In the genomic region with DNA sequence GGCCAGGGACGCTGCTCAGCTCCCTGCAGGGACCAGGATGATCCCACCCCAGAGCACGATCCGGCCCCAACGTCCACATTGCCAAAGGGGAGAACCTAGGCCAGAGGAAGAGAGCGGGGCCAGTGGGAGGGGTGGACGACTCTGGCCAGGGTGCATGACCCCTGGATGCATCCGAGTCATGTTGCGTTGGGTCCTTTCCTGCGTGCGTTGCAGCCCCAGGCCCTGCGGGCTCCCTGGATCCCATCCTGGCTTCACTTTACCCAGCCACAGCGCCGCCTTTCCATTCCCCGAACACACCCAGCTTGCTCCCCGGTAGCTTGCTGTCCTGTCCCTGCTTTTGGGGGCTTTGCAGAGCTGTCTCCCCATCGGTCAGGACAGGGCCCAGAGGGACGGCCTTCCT, we compare ENCODE assay signal across 24 cellular contexts. TPM values are rescaled to one million over a fixed set of nuclear protein-coding genes. Genes with fewer than 3 reads are reported as not detected.
DNase-seq lines count a peak whose midpoint lies in the region; ATAC-seq and TF ChIP-seq lines count a peak whose summit lies in the region.
"Had no signal": no experiment of that assay in that cellular context is flagged by ENCODE, and none has a peak within 500 bp of the region (broad histone marks: within the 10 kb centered on the region; RNA-seq: fewer than 3 reads in every experiment).

No MANE protein-coding gene starts in this region.

- no peak overlapping the region for H2BK120ac ChIP-seq in trophoblast cell (ENCODE audit: insufficient read depth, low read length, poor library complexity)

- H3K79me1 ChIP-seq in trophoblast cell (ENCODE audit: low read length): no peaks in the 10 kb centered on the region

- H3K23ac ChIP-seq in trophoblast cell (ENCODE audit: low read length): no peak overlapping the region

- no peak overlapping the region for H2AK5ac ChIP-seq in trophoblast cell (ENCODE audit: low read length)

- H3K9ac ChIP-seq in endodermal cell (ENCODE audit: extremely low read depth, low read length, poor library complexity, severe bottlenecking) (no peak overlapping the region), trophoblast cell (ENCODE audit: low read length) (no peak overlapping the region)

- no peak overlapping the region for H3K4ac ChIP-seq in trophoblast cell (ENCODE audit: low read depth, low read length)

- no peaks in the 10 kb centered on the region for H3K27me3 ChIP-seq in left ventricle myocardium inferior (ENCODE audit: low read depth)
- H3K27me3 ChIP-seq in endodermal cell (ENCODE audit: control insufficient read depth, insufficient read depth, low read length, poor library complexity, severe bottlenecking): no peaks in the 10 kb centered on the region
- no peaks in the 10 kb centered on the region for H3K27me3 ChIP-seq in trophoblast cell (ENCODE audit: insufficient read depth, low read length)
- H3K27me3 ChIP-seq: MG63, SJSA1 had no signal

- H4K8ac ChIP-seq in trophoblast cell (ENCODE audit: low read depth, low read length): no peak overlapping the region

- peak overlapping the region; percentile 12 for H4K12ac ChIP-seq in trophoblast cell (ENCODE audit: low read depth, low read length)

- H2BK5ac ChIP-seq in trophoblast cell (ENCODE audit: low read depth, low read length, poor library complexity): no peak overlapping the region

- no peak overlapping the region for H4K91ac ChIP-seq in trophoblast cell (ENCODE audit: low read depth, low read length)

- no peaks in the 10 kb centered on the region for H3K4me1 Mint-ChIP-seq in endodermal cell

- peaks cover 24% of the 10 kb centered on the region for H3K36me3 Mint-ChIP-seq in endodermal cell (ENCODE audit: low read depth)

- no peak overlapping the region for H3K4me3 Mint-ChIP-seq in endodermal cell

- H3K14ac ChIP-seq in trophoblast cell (ENCODE audit: low read length): no peak overlapping the region

- peaks cover 54% of the 10 kb centered on the region for H3K36me3 ChIP-seq in left ventricle myocardium inferior
- H3K36me3 ChIP-seq in endodermal cell (ENCODE audit: control insufficient read depth, insufficient read depth, low read length): peaks cover 2% of the 10 kb centered on the region
- peaks cover 30 to 33% of the 10 kb centered on the region in 2 experiments for H3K36me3 ChIP-seq in trophoblast cell (ENCODE audit: control insufficient read depth in 1 of 2, insufficient read depth in 2 of 2, low read length in 2 of 2)
- H3K36me3 ChIP-seq: MG63 had no signal

- H3K9me3 ChIP-seq in left ventricle myocardium inferior (replicated peaks) (no peaks in the 10 kb centered on the region), endodermal cell (ENCODE audit: control insufficient read depth, low read length) (no peaks in the 10 kb centered on the region), trophoblast cell (ENCODE audit: insufficient read depth, low read depth, low read length) (peaks cover 6% of the 10 kb centered on the region)
- H3K9me3 ChIP-seq: MG63, SJSA1 had no signal

- H3K27me3 Mint-ChIP-seq in endodermal cell (ENCODE audit: insufficient read depth): peaks cover 22% of the 10 kb centered on the region

- intact Hi-C loops in left ventricle myocardium inferior (cut with micrococcal nuclease): no loop called here
- intact Hi-C loops in left ventricle myocardium superior (cut with micrococcal nuclease): no loop called here

- TF ChIP-seq CTCF in left ventricle myocardium inferior (IDR thresholded peaks at IDR 0.05; ENCODE audit: borderline replicate concordance) (no peak), endodermal cell (conservative IDR thresholded peaks at IDR 0.05) (no peak)

- no peaks in the 10 kb centered on the region for H3K79me2 ChIP-seq in trophoblast cell (ENCODE audit: control insufficient read depth, insufficient read depth, low read length, poor library complexity)

- H3K18ac ChIP-seq in trophoblast cell (ENCODE audit: low read length): no peak overlapping the region

- peak overlapping the region; percentile 17 for H3K27ac Mint-ChIP-seq in endodermal cell

- no peak for DNase-seq in left ventricle myocardium inferior
- DNase-seq in left ventricle myocardium superior: no peak
- no peak for DNase-seq in endodermal cell
- DNase-seq in trophoblast cell: no peak
- DNase-seq in DMS 273 treated with DMSO at 0.1 percent for 48 hours (lab: John Stamatoyannopoulos, UW): no peak
- no peak for DNase-seq in NCI-H1048 (lab: John Stamatoyannopoulos, UW)
- DNase-seq in NCI-H2227 (lab: John Stamatoyannopoulos, UW; ENCODE audit: unreplicated experiment): no peak
- DNase-seq in stimulated activated naive CD4-positive, alpha-beta T cell (lab: John Stamatoyannopoulos, UW): no peak
- DNase-seq: 8988T; Calu3; DMS153; DND-41; KG1; MG63; NCI-H2029; NCI-H446 treated with DMSO at 0.1 percent for 48 hours; NCI-H526; NCI-H82; NK-92 treated with Interleukin-12 subunit alpha and Interleukin-12 subunit beta, amount 100 ng/mL, for 24 hours; PC-3 had no signal

- H3K27ac ChIP-seq in left ventricle myocardium inferior (replicated peaks) (no peak overlapping the region), endodermal cell (ENCODE audit: low read depth, low read length) (no peak overlapping the region), trophoblast cell (ENCODE audit: low read depth, low read length) (no peak overlapping the region)
- H3K27ac ChIP-seq: SJSA1 had no signal

- ATAC-seq in left ventricle myocardium superior: no peak
- ATAC-seq: PC-3, Right ventricle myocardium inferior had no signal

- H3K9me3 Mint-ChIP-seq in endodermal cell: no peaks in the 10 kb centered on the region

- H3K4me1 ChIP-seq in left ventricle myocardium inferior (peaks cover 57% of the 10 kb centered on the region), endodermal cell (ENCODE audit: control insufficient read depth, insufficient read depth, low read length) (no peaks in the 10 kb centered on the region), trophoblast cell (ENCODE audit: control insufficient read depth in 1 of 2, insufficient read depth in 2 of 2, low read length in 2 of 2) (no peaks in the 10 kb centered on the region)

- H3K4me3 ChIP-seq in left ventricle myocardium inferior (peak overlapping the region; percentile 2), endodermal cell (ENCODE audit: low read length) (no peak overlapping the region), trophoblast cell (ENCODE audit: low read depth, low read length) (no peak overlapping the region)
- H3K4me3 ChIP-seq: MG63, SJSA1 had no signal

- no peak overlapping the region for H2BK12ac ChIP-seq in trophoblast cell (ENCODE audit: low read length)

- H3K4me2 ChIP-seq in trophoblast cell (ENCODE audit: low read length): no peak overlapping the region

- H2AFZ ChIP-seq in trophoblast cell (ENCODE audit: insufficient read depth, low read length, poor library complexity): no peak overlapping the region

- WGBS in endodermal cell (ENCODE audit: insufficient coverage in 1 of 2, insufficient read length in 1 of 2), 2 experiments: 89 to 91% methylated on average over 9 to 17 of the region's 17 CpGs
- WGBS in trophoblast cell (ENCODE audit: extremely low coverage, insufficient coverage, insufficient read length): no CpG with 5 or more reads among the region's 17 CpGs

RNA-seq across cellular contexts. Expression of gene PLIN4, which starts 10.5 kb away (rescaled TPM):
- total RNA-seq in left ventricle myocardium inferior (162 TPM), left ventricle myocardium superior (235 TPM), endodermal cell (under 1 TPM; 0.33 to 0.66 TPM)
- 0.18 TPM for polyA plus RNA-seq in endodermal cell (2013, experiment 1 of 2)
- 0.12 TPM for polyA plus RNA-seq in endodermal cell (2013, experiment 2 of 2)
- 0.48 and 0.50 TPM in 2 replicates for polyA plus RNA-seq in trophoblast cell (2013)
- total RNA-seq: SJSA1 had no signal

RNA-seq across cellular contexts. Expression of gene PLIN5, which starts 27.2 kb away (rescaled TPM):
- total RNA-seq in left ventricle myocardium inferior (73.5 TPM), left ventricle myocardium superior (44.2 TPM), endodermal cell (1 to 10 TPM; 3.7 to 3.9 TPM)
- 2.4 TPM for polyA plus RNA-seq in endodermal cell (2013, experiment 1 of 2)
- polyA plus RNA-seq in endodermal cell (2013, experiment 2 of 2): 2.2 TPM
- polyA plus RNA-seq in trophoblast cell (2013): 0.17 and 0.22 TPM in 2 replicates
- total RNA-seq: HT1080, SJSA1 had no signal
- polyA plus RNA-seq: BJ had no signal

RNA-seq across cellular contexts. Expression of gene LRG1, which starts 32.0 kb away (rescaled TPM):
- total RNA-seq in left ventricle myocardium inferior: 0.41 TPM
- total RNA-seq in left ventricle myocardium superior: 0.30 TPM
- total RNA-seq in endodermal cell: 1 to 10 TPM in 1 of 2 donors, under 1 TPM in 1; 0.86 to 1.4 TPM
- 0.21 TPM for polyA plus RNA-seq in endodermal cell (2013, experiment 1 of 2)
- polyA plus RNA-seq in endodermal cell (2013, experiment 2 of 2): 0.75 TPM
- polyA plus RNA-seq in trophoblast cell (2013): 1.7 and 1.8 TPM in 2 replicates
- total RNA-seq: HT1080, SJSA1 had no signal

RNA-seq across cellular contexts. Expression of gene HDGFL2, which starts 35.7 kb away (rescaled TPM):
- total RNA-seq in left ventricle myocardium inferior (22.8 TPM), left ventricle myocardium superior (30.3 TPM), endodermal cell (100 to 1,000 TPM; 117 TPM)
- 91.6 TPM for polyA plus RNA-seq in endodermal cell (2013, experiment 1 of 2)
- 89.8 TPM for polyA plus RNA-seq in endodermal cell (2013, experiment 2 of 2)
- 48.0 and 49.8 TPM in 2 replicates for polyA plus RNA-seq in trophoblast cell (2013)

RNA-seq across cellular contexts. Expression of gene UBXN6, which starts 50.2 kb away (rescaled TPM):
- total RNA-seq in left ventricle myocardium inferior (113 TPM), left ventricle myocardium superior (127 TPM), endodermal cell (10 to 100 TPM; 31.2 to 36.9 TPM)
- polyA plus RNA-seq in endodermal cell (2013, experiment 1 of 2): 37.4 TPM
- polyA plus RNA-seq in endodermal cell (2013, experiment 2 of 2): 37.1 TPM
- 41.6 and 44.8 TPM in 2 replicates for polyA plus RNA-seq in trophoblast cell (2013)

Comparison
In these comparisons a context has a peak if more than half of its experiments do, and no peak if none do; other contexts are left out.
1. RNA of gene PLIN4, which starts 10.5 kb away (total RNA-seq): 235 TPM in left ventricle myocardium superior (single experiment) and 162 TPM in left ventricle myocardium inferior (single experiment); 0.33 to 0.66 TPM in endodermal cell; every median in the first group is over 10 times any median in the second.